Comparison of ENCODE assay signal across 19 cellular contexts in genomic region chr11:74866557-74866956, GRCh38.
DNase-seq lines count a peak whose midpoint lies in the region; ATAC-seq, FAIRE-seq and TF ChIP-seq lines count a peak whose summit lies in the region.
"Had no signal": no experiment of that assay in that cellular context is flagged by ENCODE, and none has a peak within 500 bp of the region (broad histone marks: within the 10 kb centered on the region; RNA-seq: fewer than 3 reads in every experiment).

No MANE protein-coding gene starts in this region.

- no peak for TF ChIP-seq POLR2A in HepG2 (IDR thresholded peaks at IDR 0.05; ENCODE audit: insufficient read depth in 1 of 2, low read depth in 2 of 2, low read length in 2 of 2)
- TF ChIP-seq POLR2A in right lobe of liver (IDR thresholded peaks at IDR 0.05), result no peak
- TF ChIP-seq POLR2A in GM12878 (IDR thresholded peaks at IDR 0.05; ENCODE audit: low read depth, low read length), result no peak

- H3K36me3 Mint-ChIP-seq in effector memory CD8-positive, alpha-beta T cell (ENCODE audit: insufficient read depth), result peaks cover 15% of the 10 kb centered on the region

- POLR2A ChIA-PET in HepG2 (lab: Yijun Ruan, JAX), result no interaction called here
- POLR2A ChIA-PET in GM12878 (lab: Charles Lee), result interaction anchor here (0.7 kb wide), 1 partner anchor 369 kb away, joined by 3 read pairs; no protein-coding TSS in a partner anchor

- RAD21 ChIA-PET in GM12878 (lab: Charles Lee; ENCODE audit: unreplicated experiment), result no interaction called here

- no TSS peak for BruUV-seq in HepG2 (replicated peaks; lab: Mats Ljungman, UMichigan)
- no TSS peak for BruUV-seq in GM12878 (replicated peaks; lab: Mats Ljungman, UMichigan)

- TF ChIP-seq RAD21 in HepG2 (CRISPR knock-in tag; IDR thresholded peaks at IDR 0.05), result no peak
- no peak for TF ChIP-seq RAD21 in GM12878 (IDR thresholded peaks at IDR 0.05; ENCODE audit: insufficient read depth, low read depth, low read length)

- H3K27ac Mint-ChIP-seq in effector memory CD8-positive, alpha-beta T cell, result no peak overlapping the region
- H3K27ac Mint-ChIP-seq: CD8-positive, alpha-beta memory T cell; H9; HFFc6 had no signal

- H3K4me2 ChIP-seq in HepG2 (ENCODE audit: low read depth, low read length) (no peak overlapping the region), GM12878 (ENCODE audit: control insufficient read depth, insufficient read depth) (no peak overlapping the region)
- H3K4me2 ChIP-seq: BLaER1 had no signal

- H2AFZ ChIP-seq in HepG2 (ENCODE audit: low read length) (no peak overlapping the region), GM12878 (ENCODE audit: control insufficient read depth, low read depth, low read length) (no peak overlapping the region)

- no peak overlapping the region for H3K27ac ChIP-seq in HepG2 (ENCODE audit: extremely low read length, insufficient read depth, low read length)
- no peak overlapping the region for H3K27ac ChIP-seq in right lobe of liver
- H3K27ac ChIP-seq in GM12878 (ENCODE audit: control insufficient read depth, insufficient read depth), result no peak overlapping the region
- no peak overlapping the region for H3K27ac ChIP-seq in subcutaneous abdominal adipose tissue (ENCODE audit: low read depth, low read length)
- H3K27ac ChIP-seq: BLaER1, HL-60 had no signal

- FAIRE-seq in HepG2 (lab: Jason Lieb, UNC), result no peak
- FAIRE-seq in GM12878 (lab: Jason Lieb, UNC), result no peak

- H4K20me1 ChIP-seq in HepG2 (ENCODE audit: insufficient read depth, low read length), result no peaks in the 10 kb centered on the region
- H4K20me1 ChIP-seq in GM12878 (ENCODE audit: control insufficient read depth, insufficient read depth), result no peaks in the 10 kb centered on the region
- H4K20me1 ChIP-seq: BLaER1 had no signal

- H3K9me3 Mint-ChIP-seq in effector memory CD8-positive, alpha-beta T cell, result peaks cover 10 to 37% of the 10 kb centered on the region in 2 donors

- H3K9ac ChIP-seq in HepG2 (ENCODE audit: insufficient read depth, low read depth, low read length), result no peak overlapping the region
- no peak overlapping the region for H3K9ac ChIP-seq in GM12878 (ENCODE audit: control insufficient read depth, insufficient read depth, low read length)
- H3K9ac ChIP-seq in subcutaneous abdominal adipose tissue (ENCODE audit: low read length in 5 of 5), result no peak overlapping the region
- H3K9ac ChIP-seq: BLaER1 had no signal

- DNase-seq in HepG2 (ENCODE audit: low spot score), result no peak
- no peak for DNase-seq in right lobe of liver
- DNase-seq in GM12878 (ENCODE audit: low read depth, low spot score), result no peak
- DNase-seq in fibroblast of peridontal ligament (ENCODE audit: extremely low read depth), result peak; percentile 3
- no peak for DNase-seq in NCI-H2029 (lab: John Stamatoyannopoulos, UW)
- DNase-seq in effector memory CD8-positive, alpha-beta T cell, result no peak
- DNase-seq: 8988T; AML-193; Caco-2; CD8-positive, alpha-beta memory T cell; DND-41; GF-D8; GOT3; H9; HFFc6 had no signal

- no peak overlapping the region for H3K4me3 ChIP-seq in HepG2 (replicated peaks in 1 of 3; ENCODE audit: insufficient read depth in 1 of 3, low read depth in 2 of 3, low read length in 3 of 3)
- no peak overlapping the region for H3K4me3 ChIP-seq in right lobe of liver
- no peak overlapping the region for H3K4me3 ChIP-seq in GM12878
- peak overlapping the region in 4 of 5 donors; percentile 29 to 48 (median 39) for H3K4me3 ChIP-seq in subcutaneous abdominal adipose tissue (ENCODE audit: low read depth in 1 of 5, low read length in 5 of 5)
- H3K4me3 ChIP-seq: BLaER1 had no signal

- H3K4me3 Mint-ChIP-seq in effector memory CD8-positive, alpha-beta T cell, result peak overlapping the region in 1 of 2 donors; percentile 3
- H3K4me3 Mint-ChIP-seq: CD8-positive, alpha-beta memory T cell; H9; HFFc6 had no signal

- ATAC-seq in HepG2 (no peak), right lobe of liver (no peak), GM12878 (no peak), GM18873 (IDR thresholded peaks at IDR 0.05; ENCODE audit: low FRiP score, unreplicated experiment) (no peak)
- no peak for ATAC-seq in effector memory CD8-positive, alpha-beta T cell (replicated peaks)

- H3K4me1 ChIP-seq in HepG2 (ENCODE audit: insufficient read depth, low read length) (no peaks in the 10 kb centered on the region), right lobe of liver (no peaks in the 10 kb centered on the region), GM12878 (ENCODE audit: control insufficient read depth, insufficient read depth, low read length) (no peaks in the 10 kb centered on the region), subcutaneous abdominal adipose tissue (ENCODE audit: control insufficient read depth in 5 of 5, insufficient read depth in 5 of 5, low read length in 5 of 5) (no peaks in the 10 kb centered on the region)
- H3K4me1 ChIP-seq: BLaER1, Caco-2 had no signal

- CTCF ChIA-PET in HepG2 (lab: Yijun Ruan, JAX; ENCODE audit: low intra/inter-chr PET ratio, low total read pairs) (no interaction called here), GM12878 (lab: Yijun Ruan, JAX) (interaction anchor here (0.7 kb wide), 1 partner anchor 36 kb away, joined by 3 read pairs; no protein-coding TSS in a partner anchor)

- TF ChIP-seq EP300 in HepG2 (IDR thresholded peaks at IDR 0.05; ENCODE audit: low read depth in 2 of 2, low read length in 2 of 2) (no peak), HepG2 (CRISPR knock-in tag; IDR thresholded peaks at IDR 0.05; ENCODE audit: borderline replicate concordance) (no peak), GM12878 (IDR thresholded peaks at IDR 0.05; ENCODE audit: borderline replicate concordance in 1 of 2, control insufficient read depth in 1 of 2, low read depth in 2 of 2, low read length in 2 of 2) (no peak)

- H3K9me3 ChIP-seq in HepG2 (ENCODE audit: low read length), result peaks cover 49% of the 10 kb centered on the region
- peaks cover 0 to 34% (median 12%) of the 10 kb centered on the region in 4 donors for H3K9me3 ChIP-seq in right lobe of liver
- H3K9me3 ChIP-seq in GM12878 (replicated peaks; ENCODE audit: control insufficient read depth, insufficient read depth, low read length), result peaks cover 37% of the 10 kb centered on the region
- H3K9me3 ChIP-seq in subcutaneous abdominal adipose tissue (ENCODE audit: control insufficient read depth in 5 of 5, low read length in 5 of 5), result peaks cover 42 to 83% (median 62%) of the 10 kb centered on the region in 5 donors

- no peak for TF ChIP-seq CTCF in HepG2 (CRISPR knock-in tag; IDR thresholded peaks at IDR 0.05)
- TF ChIP-seq CTCF in right lobe of liver (IDR thresholded peaks at IDR 0.05), result no peak
- no peak for TF ChIP-seq CTCF in GM12878 (IDR thresholded peaks at IDR 0.05 in 2 of 3, conservative IDR thresholded peaks at IDR 0.05 in 1 of 3; ENCODE audit: control insufficient read depth in 2 of 3, extremely low read depth in 1 of 3, insufficient read depth in 1 of 3, low read depth in 3 of 3, low read length in 3 of 3)

- H3K4me1 Mint-ChIP-seq in effector memory CD8-positive, alpha-beta T cell (ENCODE audit: low read depth in 2 of 2), result no peaks in the 10 kb centered on the region

- no peaks in the 10 kb centered on the region for H3K27me3 ChIP-seq in HepG2 (ENCODE audit: control insufficient read depth in 1 of 2, insufficient read depth in 2 of 2, low read length in 2 of 2)
- no peaks in the 10 kb centered on the region for H3K27me3 ChIP-seq in right lobe of liver
- no peaks in the 10 kb centered on the region for H3K27me3 ChIP-seq in GM12878 (replicated peaks in 1 of 2; ENCODE audit: control insufficient read depth in 2 of 2, insufficient read depth in 2 of 2, low read length in 1 of 2)
- H3K27me3 ChIP-seq in subcutaneous abdominal adipose tissue (ENCODE audit: control insufficient read depth in 5 of 5, insufficient read depth in 4 of 5, low read length in 5 of 5), result no peaks in the 10 kb centered on the region
- H3K27me3 ChIP-seq: BLaER1 had no signal

- H3K79me2 ChIP-seq in HepG2 (ENCODE audit: insufficient read depth, low read length), result no peaks in the 10 kb centered on the region
- no peaks in the 10 kb centered on the region for H3K79me2 ChIP-seq in GM12878 (ENCODE audit: control insufficient read depth, insufficient read depth, low read length)

- H3K27me3 Mint-ChIP-seq in effector memory CD8-positive, alpha-beta T cell, result no peaks in the 10 kb centered on the region
- H3K27me3 Mint-ChIP-seq: CD8-positive, alpha-beta memory T cell had no signal

- SMC1A ChIA-PET in GM12878 (lab: Charles Lee; ENCODE audit: uncharacterized antibody, unreplicated experiment), result no interaction called here

- in situ Hi-C loops in HepG2 (cut with HindIII; ENCODE audit: extremely low pct_ligation_motif_present, low pct_unique_long_range_greater_than_20kb), result no loop called here
- in situ Hi-C loops in GM12878 (cut with MboI), result no loop called here

- peaks cover 5 to 39% of the 10 kb centered on the region in 2 experiments; a peak in 4 of 5 replicates for H3K36me3 ChIP-seq in HepG2 (replicated peaks in 1 of 2; ENCODE audit: control insufficient read depth in 1 of 2, insufficient read depth in 2 of 2, low read length in 2 of 2)
- no peaks in the 10 kb centered on the region for H3K36me3 ChIP-seq in right lobe of liver
- H3K36me3 ChIP-seq in GM12878 (ENCODE audit: control insufficient read depth in 2 of 2, insufficient read depth in 2 of 2, low read length in 1 of 2), result 0 out of 4 replicates have a peak, but pooled peaks cover 0 to 10% of the 10 kb centered on the region in 2 experiments
- peaks cover 17 to 52% (median 43%) of the 10 kb centered on the region in 5 donors for H3K36me3 ChIP-seq in subcutaneous abdominal adipose tissue (ENCODE audit: control insufficient read depth in 5 of 5, insufficient read depth in 5 of 5, low read length in 5 of 5)

- intact Hi-C loops in HepG2 (cut with micrococcal nuclease; ENCODE audit: unreplicated experiment), result no loop called here
- intact Hi-C loops in right lobe of liver (cut with DNase I), result no loop called here
- intact Hi-C loops in GM12878 (cut with micrococcal nuclease; ENCODE audit: unreplicated experiment), result no loop called here

TF ChIP-seq in HepG2, 621 proteins besides CTCF, POLR2A, EP300 and RAD21:
- TF ChIP-seq ZNF160 (CRISPR knock-in tag; IDR thresholded peaks at IDR 0.05), result peak; percentile 98
- TF ChIP-seq ZMAT3 (CRISPR knock-in tag; conservative IDR thresholded peaks at IDR 0.05), result no peak
TF ChIP-seq in HepG2: peak in this region for 1.

TF ChIP-seq in GM12878, 131 proteins besides CTCF, POLR2A, EP300 and RAD21 (continues in another document):
- no peak for TF ChIP-seq ZZZ3 (IDR thresholded peaks at IDR 0.05; ENCODE audit: control insufficient read depth, insufficient read length, low read depth)
- 0 out of 2 replicates have a peak, but pooled peaks have one; percentile 47 for TF ChIP-seq RELB (IDR thresholded peaks at IDR 0.05; ENCODE audit: low read depth)

Comparison
In these comparisons a context has a peak if more than half of its experiments do, and no peak if none do; other contexts are left out.
1. H3K4me3 ChIP-seq: peak in subcutaneous abdominal adipose tissue (4 of 5); none in HepG2 (0 of 3), right lobe of liver (0 of 3) and GM12878 (single experiment).
2. Of the 75 proteins assayed by ChIP-seq in both HepG2 and GM12878: peak only in HepG2: none; only in GM12878: CBX5; in both: none; in neither: 74.